ENCODE assay signal across 15 cellular contexts in genomic region chr2:159555651-159556392, GRCh38.
"Had no signal": no experiment of that assay in that cellular context is flagged by ENCODE, and none has a peak within 500 bp of the region (broad histone marks: within the 10 kb centered on the region; RNA-seq: fewer than 3 reads in every experiment).

No MANE protein-coding gene starts in this region.

- H3K27me3 ChIP-seq: brain microvascular endothelial cell, uterus had no signal

- H3K36me3 ChIP-seq: brain microvascular endothelial cell, uterus had no signal

- H3K4me1 ChIP-seq: uterus had no signal

- H3K4me3 ChIP-seq: uterus had no signal

- H3K4me1 Mint-ChIP-seq: activated CD4-positive, alpha-beta T cell treated with anti-CD3 and anti-CD28 coated beads, Interleukin-2, amount 10 ng/mL, durations not matched to agents 24 days and 14 days; activated naive CD4-positive, alpha-beta T cell treated with anti-CD3 and anti-CD28 coated beads, Interleukin-2, amount 50 U/mL, for 24 hours; memory B cell had no signal

- H3K27ac ChIP-seq: brain microvascular endothelial cell, uterus had no signal

- H3K36me3 Mint-ChIP-seq: activated naive CD4-positive, alpha-beta T cell treated with anti-CD3 and anti-CD28 coated beads, Interleukin-2, amount 50 U/mL, for 24 hours; memory B cell; natural killer cell treated with Interleukin-12 subunit alpha and Interleukin-12 subunit beta and Interleukin-15 and Interleukin-18, amount 100 ng/mL, for 72 hours; WTC11 had no signal

- DNase-seq: activated CD4-positive, alpha-beta T cell treated with anti-CD3 and anti-CD28 coated beads, Interleukin-2, amount 10 ng/mL, durations not matched to agents 24 days and 14 days; brain microvascular endothelial cell; cerebellar nuclear complex; dermis blood vessel endothelial cell; erythroblast; glutamatergic neuron; stimulated activated CD4-positive, alpha-beta T cell treated with anti-CD3 and anti-CD28 coated beads, Interleukin-15, amount 100 ng/mL, for 24 hours; stimulated activated CD4-positive, alpha-beta T cell treated with anti-CD3 and anti-CD28 coated beads, Interleukin-4, amount 100 ng/mL, for 4 hours; uterus had no signal

- H3K4me3 Mint-ChIP-seq: activated CD4-positive, alpha-beta T cell treated with anti-CD3 and anti-CD28 coated beads, Interleukin-2, amount 10 ng/mL, durations not matched to agents 24 days and 14 days; activated naive CD4-positive, alpha-beta T cell treated with anti-CD3 and anti-CD28 coated beads, Interleukin-2, amount 50 U/mL, for 24 hours; memory B cell; natural killer cell treated with Interleukin-12 subunit alpha and Interleukin-12 subunit beta and Interleukin-15 and Interleukin-18, amount 100 ng/mL, for 72 hours; T-helper 1 cell treated with Interleukin-12 subunit alpha and Interleukin-12 subunit beta and Interleukin-4 antibody, amounts not matched to agents 30 μg/mL and 1 μg/mL, for 36 hours; WTC11 had no signal

- H3K27ac Mint-ChIP-seq: activated CD4-positive, alpha-beta T cell treated with anti-CD3 and anti-CD28 coated beads, Interleukin-2, amount 10 ng/mL, durations not matched to agents 24 days and 14 days; activated naive CD4-positive, alpha-beta T cell treated with anti-CD3 and anti-CD28 coated beads, Interleukin-2, amount 50 U/mL, for 24 hours; activated T-helper 2 cell treated with anti-CD3 and anti-CD28 coated beads, Interferon-gamma antibody, Interleukin-2, Interleukin-4, amounts not matched to agents 10 μg/mL and 5 μg/mL and 100 μg/mL, durations not matched to agents 14 hours and 24 hours and 36 hours; memory B cell; natural killer cell treated with Interleukin-12 subunit alpha and Interleukin-12 subunit beta and Interleukin-15 and Interleukin-18, amount 100 ng/mL, for 72 hours; T-helper 1 cell treated with Interleukin-12 subunit alpha and Interleukin-12 subunit beta and Interleukin-4 antibody, amounts not matched to agents 30 μg/mL and 1 μg/mL, for 36 hours; WTC11 had no signal

- H3K27me3 Mint-ChIP-seq: activated CD4-positive, alpha-beta T cell treated with anti-CD3 and anti-CD28 coated beads, Interleukin-2, amount 10 ng/mL, durations not matched to agents 24 days and 14 days; activated naive CD4-positive, alpha-beta T cell treated with anti-CD3 and anti-CD28 coated beads, Interleukin-2, amount 50 U/mL, for 24 hours; memory B cell; natural killer cell treated with Interleukin-12 subunit alpha and Interleukin-12 subunit beta and Interleukin-15 and Interleukin-18, amount 100 ng/mL, for 72 hours had no signal

- H3K9me3 Mint-ChIP-seq: activated CD4-positive, alpha-beta T cell treated with anti-CD3 and anti-CD28 coated beads, Interleukin-2, amount 10 ng/mL, durations not matched to agents 24 days and 14 days; activated naive CD4-positive, alpha-beta T cell treated with anti-CD3 and anti-CD28 coated beads, Interleukin-2, amount 50 U/mL, for 24 hours; activated T-helper 2 cell treated with anti-CD3 and anti-CD28 coated beads, Interferon-gamma antibody, Interleukin-2, Interleukin-4, amounts not matched to agents 10 μg/mL and 5 μg/mL and 100 μg/mL, durations not matched to agents 14 hours and 24 hours and 36 hours; memory B cell; natural killer cell treated with Interleukin-12 subunit alpha and Interleukin-12 subunit beta and Interleukin-15 and Interleukin-18, amount 100 ng/mL, for 72 hours; T-helper 1 cell treated with Interleukin-12 subunit alpha and Interleukin-12 subunit beta and Interleukin-4 antibody, amounts not matched to agents 30 μg/mL and 1 μg/mL, for 36 hours; WTC11 had no signal

- H3K9me3 ChIP-seq: uterus had no signal
